In genomic region chr11:18485905-18486528, GRCh38 we compare ENCODE assay signal across 22 cellular contexts. TPM values are rescaled to one million over a fixed set of nuclear protein-coding genes. Genes with fewer than 3 reads are reported as not detected.
DNase-seq lines count a peak whose midpoint lies in the region; ATAC-seq and TF ChIP-seq lines count a peak whose summit lies in the region.
"Had no signal": no experiment of that assay in that cellular context is flagged by ENCODE, and none has a peak within 500 bp of the region (broad histone marks: within the 10 kb centered on the region; RNA-seq: fewer than 3 reads in every experiment).

No MANE protein-coding gene starts in this region.

- DNase-seq in stimulated activated naive CD8-positive, alpha-beta T cell treated with anti-CD3 and anti-CD28 coated beads, Interleukin-15, amount 100 ng/mL, for 72 hours, result peak in 1 of 2 donors; percentile 14
- no peak for DNase-seq in stimulated activated naive CD8-positive, alpha-beta T cell treated with anti-CD3 and anti-CD28 coated beads, Interleukin-15, Interleukin-2, amounts not matched to agents 100 U/mL and 50 U/mL, for 24 hours
- DNase-seq in SIG-M5 treated with dmso at 0.1 percent for 504 hours (lab: John Stamatoyannopoulos, UW; ENCODE audit: unreplicated experiment), result no peak
- DNase-seq in WTC11 (ENCODE audit: low spot score), result no peak
- no peak for DNase-seq in mesothelial cell of epicardium (ENCODE audit: low spot score in 2 of 2, unreplicated experiment in 2 of 2)
- no peak for DNase-seq in NCI-H1436 treated with DMSO at 0.1 percent for 48 hours (lab: John Stamatoyannopoulos, UW)
- DNase-seq: amygdala; CD4-positive, CD25-positive, alpha-beta regulatory T cell; dorsolateral prefrontal cortex; Kasumi-1; NCI-H2171 treated with DMSO at 0.1 percent for 48 hours; SIG-M5; upper lobe of right lung had no signal

- POLR2A ChIA-PET in WTC11 (lab: Charles Lee), result no interaction called here

- no peaks in the 10 kb centered on the region for H3K27me3 Mint-ChIP-seq in stimulated activated naive CD8-positive, alpha-beta T cell treated with anti-CD3 and anti-CD28 coated beads, Interleukin-15, amount 100 ng/mL, for 72 hours
- H3K27me3 Mint-ChIP-seq in WTC11 (ENCODE audit: low read depth), result no peaks in the 10 kb centered on the region
- H3K27me3 Mint-ChIP-seq in mesothelial cell of epicardium (ENCODE audit: low read depth), result no peaks in the 10 kb centered on the region
- H3K27me3 Mint-ChIP-seq: CD4-positive, CD25-positive, alpha-beta regulatory T cell; stimulated activated naive CD8-positive, alpha-beta T cell treated with anti-CD3 and anti-CD28 coated beads, Interleukin-15, Interleukin-2, amounts not matched to agents 100 ng/mL and 50 ng/mL, for 24 hours had no signal

- TF ChIP-seq CTCF in WTC11 (IDR thresholded peaks at IDR 0.05) (no peak), mesothelial cell of epicardium (IDR thresholded peaks at IDR 0.05; ENCODE audit: unreplicated experiment) (no peak)

- no peaks in the 10 kb centered on the region for H3K9me3 Mint-ChIP-seq in stimulated activated naive CD8-positive, alpha-beta T cell treated with anti-CD3 and anti-CD28 coated beads, Interleukin-15, amount 100 ng/mL, for 72 hours
- H3K9me3 Mint-ChIP-seq in WTC11 (no peaks in the 10 kb centered on the region), mesothelial cell of epicardium (no peaks in the 10 kb centered on the region)
- H3K9me3 Mint-ChIP-seq: stimulated activated naive CD8-positive, alpha-beta T cell treated with anti-CD3 and anti-CD28 coated beads, Interleukin-15, Interleukin-2, amounts not matched to agents 100 ng/mL and 50 ng/mL, for 24 hours had no signal

- peaks cover 18% of the 10 kb centered on the region for H3K4me1 Mint-ChIP-seq in stimulated activated naive CD8-positive, alpha-beta T cell treated with anti-CD3 and anti-CD28 coated beads, Interleukin-15, amount 100 ng/mL, for 72 hours
- H3K4me1 Mint-ChIP-seq in WTC11 (no peaks in the 10 kb centered on the region), mesothelial cell of epicardium (no peaks in the 10 kb centered on the region)

- no peak overlapping the region for H3K4me3 Mint-ChIP-seq in stimulated activated naive CD8-positive, alpha-beta T cell treated with anti-CD3 and anti-CD28 coated beads, Interleukin-15, amount 100 ng/mL, for 72 hours
- no peak overlapping the region for H3K4me3 Mint-ChIP-seq in WTC11
- H3K4me3 Mint-ChIP-seq in mesothelial cell of epicardium, result no peak overlapping the region
- H3K4me3 Mint-ChIP-seq: CD4-positive, CD25-positive, alpha-beta regulatory T cell; stimulated activated naive CD8-positive, alpha-beta T cell treated with anti-CD3 and anti-CD28 coated beads, Interleukin-15, Interleukin-2, amounts not matched to agents 100 ng/mL and 50 ng/mL, for 24 hours had no signal

- no peak overlapping the region for H3K27ac Mint-ChIP-seq in stimulated activated naive CD8-positive, alpha-beta T cell treated with anti-CD3 and anti-CD28 coated beads, Interleukin-15, amount 100 ng/mL, for 72 hours
- no peak overlapping the region for H3K27ac Mint-ChIP-seq in WTC11
- no peak overlapping the region for H3K27ac Mint-ChIP-seq in mesothelial cell of epicardium
- H3K27ac Mint-ChIP-seq: CD4-positive, CD25-positive, alpha-beta regulatory T cell; stimulated activated naive CD8-positive, alpha-beta T cell treated with anti-CD3 and anti-CD28 coated beads, Interleukin-15, Interleukin-2, amounts not matched to agents 100 ng/mL and 50 ng/mL, for 24 hours had no signal

- peak; percentile 85 for ATAC-seq in stimulated activated naive CD8-positive, alpha-beta T cell treated with anti-CD3 and anti-CD28 coated beads, Interleukin-15, amount 100 ng/mL, for 72 hours
- ATAC-seq in stimulated activated naive CD8-positive, alpha-beta T cell treated with anti-CD3 and anti-CD28 coated beads, Interleukin-15, Interleukin-2, amounts not matched to agents 100 U/mL and 50 U/mL, for 24 hours, result no peak
- ATAC-seq in GM21447 (IDR thresholded peaks at IDR 0.05; ENCODE audit: unreplicated experiment) (peak; percentile 75), HG03354 (IDR thresholded peaks at IDR 0.05; ENCODE audit: poor library complexity, severe bottlenecking, unreplicated experiment) (peak; percentile 48), WTC11 (no peak)
- ATAC-seq: left lobe of liver, upper lobe of right lung had no signal

- peaks cover 42% of the 10 kb centered on the region for H3K36me3 Mint-ChIP-seq in WTC11
- peaks cover 61% of the 10 kb centered on the region for H3K36me3 Mint-ChIP-seq in mesothelial cell of epicardium

- CTCF ChIA-PET in WTC11 (lab: Charles Lee), result no interaction called here

TF ChIP-seq in WTC11, 78 proteins besides CTCF, POLR2A, EP300 and RAD21 (continues in another document):
- no peak for TF ChIP-seq PRDM15 (CRISPR knock-in tag; IDR thresholded peaks at IDR 0.05)
- no peak for TF ChIP-seq E2F4 (CRISPR knock-in tag; IDR thresholded peaks at IDR 0.05; ENCODE audit: borderline replicate concordance, low read depth)
- TF ChIP-seq ATF3 (CRISPR knock-in tag; conservative IDR thresholded peaks at IDR 0.05), result no peak
- TF ChIP-seq MAX (CRISPR knock-in tag; IDR thresholded peaks at IDR 0.05), result no peak
- no peak for TF ChIP-seq AR (CRISPR knock-in tag; IDR thresholded peaks at IDR 0.05)

RNA-seq across cellular contexts. Expression of gene LDHAL6A, which starts 30.4 kb away (rescaled TPM):
- total RNA-seq in WTC11 (2021) (not detected in 3 replicates), mesothelial cell of epicardium (not detected in 3 replicates)
- total RNA-seq: cardiac septum; CD4-positive, CD25-positive, alpha-beta regulatory T cell; esophagus muscularis mucosa; glomerular endothelial cell; H4; left lobe of liver; right atrium auricular region; upper lobe of right lung had no signal

RNA-seq across cellular contexts. Expression of gene TSG101, which starts 40.7 kb away (rescaled TPM):
- total RNA-seq in WTC11 (2021) (41.7 to 42.6 TPM (median 42.3 TPM) in 3 replicates), mesothelial cell of epicardium (45.1 to 51.8 TPM (median 45.7 TPM) in 3 replicates)

Comparison
In these comparisons a context has a peak if more than half of its experiments do, and no peak if none do; other contexts are left out.
1. ATAC-seq: peak in stimulated activated naive CD8-positive, alpha-beta T cell treated with anti-CD3 and anti-CD28 coated beads, Interleukin-15, amount 100 ng/mL, for 72 hours (single experiment), GM21447 (single experiment) and HG03354 (single experiment); none in stimulated activated naive CD8-positive, alpha-beta T cell treated with anti-CD3 and anti-CD28 coated beads, Interleukin-15, Interleukin-2, amounts not matched to agents 100 U/mL and 50 U/mL, for 24 hours (single experiment) and WTC11 (single experiment).